ENCODE assay signal across 9 cellular contexts in genomic region chr10:58336242-58336641, GRCh38. TPM values are rescaled to one million over a fixed set of nuclear protein-coding genes. Genes with fewer than 3 reads are reported as not detected.
DNase-seq lines count a peak whose midpoint lies in the region; ATAC-seq, FAIRE-seq and TF ChIP-seq lines count a peak whose summit lies in the region.
"Had no signal": no experiment of that assay in that cellular context is flagged by ENCODE, and none has a peak within 500 bp of the region (broad histone marks: within the 10 kb centered on the region; RNA-seq: fewer than 3 reads in every experiment).

No MANE protein-coding gene starts in this region.

- no peak overlapping the region for H3K56ac ChIP-seq in H1 (replicated peaks; ENCODE audit: insufficient read length, low read depth, low read length)

- CTCF ChIA-PET in CD8-positive, alpha-beta memory T cell (lab: Charles Lee), result no interaction called here
- CTCF ChIA-PET in H1 (lab: Charles Lee; ENCODE audit: partially characterized antibody), result no interaction called here

- peaks cover 4 to 55% of the 10 kb centered on the region in 2 experiments; a peak in 3 of 4 replicates for H3K79me2 ChIP-seq in H1 (ENCODE audit: control insufficient read depth in 1 of 2, insufficient read depth in 2 of 2, low read length in 2 of 2)

- no peak overlapping the region for H4K91ac ChIP-seq in H1 (replicated peaks; ENCODE audit: insufficient read length, low read length)

- no peak for TF ChIP-seq RAD21 in H1 (IDR thresholded peaks at IDR 0.05 in 1 of 2, conservative IDR thresholded peaks at IDR 0.05 in 1 of 2; ENCODE audit: low read depth in 2 of 2, low read length in 2 of 2)

- H3K36me3 ChIP-seq in CD8-positive, alpha-beta memory T cell (ENCODE audit: insufficient read depth, low read length), result no peaks in the 10 kb centered on the region
- H3K36me3 ChIP-seq in H1 (ENCODE audit: control insufficient read depth in 2 of 4, insufficient read depth in 4 of 4, low read length in 3 of 4), result no peaks in the 10 kb centered on the region
- H3K36me3 ChIP-seq in neuron (ENCODE audit: insufficient read depth, low read length), result no peaks in the 10 kb centered on the region

- no peak overlapping the region for H4K5ac ChIP-seq in H1 (ENCODE audit: insufficient read length, low read depth, low read length)

- no peak overlapping the region for H3K23ac ChIP-seq in H1 (ENCODE audit: insufficient read length)

- TF ChIP-seq POLR2A in NB4 (IDR thresholded peaks at IDR 0.05; ENCODE audit: extremely low read depth, insufficient read length), result no peak
- no peak for TF ChIP-seq POLR2A in H1 (IDR thresholded peaks at IDR 0.05; ENCODE audit: control extremely low read depth in 1 of 2, low read depth in 2 of 2, low read length in 2 of 2)

- no peak overlapping the region for H3K4ac ChIP-seq in H1 (replicated peaks; ENCODE audit: insufficient read length, low read depth, low read length)

- no peak overlapping the region for H2BK20ac ChIP-seq in H1 (ENCODE audit: low read length)

- no peak for TF ChIP-seq EP300 in H1 (IDR thresholded peaks at IDR 0.05; ENCODE audit: borderline replicate concordance in 1 of 2, low read depth in 2 of 2, low read length in 2 of 2)

- H2BK5ac ChIP-seq in H1 (ENCODE audit: low read depth, low read length), result no peak overlapping the region

- ATAC-seq in HG03025 (IDR thresholded peaks at IDR 0.05; ENCODE audit: low FRiP score, unreplicated experiment) (no peak), sciatic nerve (no peak), GM21528 (IDR thresholded peaks at IDR 0.05; ENCODE audit: low FRiP score, unreplicated experiment) (no peak)

- H3K9ac ChIP-seq in H1 (replicated peaks in 1 of 4; ENCODE audit: extremely low read depth in 1 of 4, low read depth in 3 of 4, low read length in 3 of 4), result no peak overlapping the region

- peaks cover 4% of the 10 kb centered on the region; the same call in 1 of the 2 replicates for H3K23me2 ChIP-seq in H1 (ENCODE audit: low read depth, low read length)

- H3K27me3 Mint-ChIP-seq in CD8-positive, alpha-beta memory T cell, result peaks cover 3 to 14% of the 10 kb centered on the region in 2 donors

- FAIRE-seq in H1 (lab: Jason Lieb, UNC), result no peak

- H3K36me3 Mint-ChIP-seq in CD8-positive, alpha-beta memory T cell, result peaks cover 0 to 10% (median 6%) of the 10 kb centered on the region in 3 donors

- H3K18ac ChIP-seq in H1 (ENCODE audit: extremely low read depth, low read length), result no peak overlapping the region

- peaks cover 37 to 57% (median 56%) of the 10 kb centered on the region in 3 donors for H3K4me1 Mint-ChIP-seq in CD8-positive, alpha-beta memory T cell

- intact Hi-C loops in sciatic nerve (cut with DNase I), result no loop called here

- no peak for DNase-seq in CD8-positive, alpha-beta memory T cell
- DNase-seq in NB4 (ENCODE audit: low read depth), result no peak
- DNase-seq in H1 (ENCODE audit: low read depth in 1 of 2, low spot score in 2 of 2), result no peak
- DNase-seq in activated CD4-positive, alpha-beta T cell treated with anti-CD3 and anti-CD28 coated beads, Interleukin-2, amount 50 U/mL, for 1 hour, result no peak
- DNase-seq in sciatic nerve (ENCODE audit: low spot score), result no peak
- DNase-seq: stimulated activated CD4-positive, alpha-beta T cell treated with anti-CD3 and anti-CD28 coated beads, Interleukin-4, amount 100 ng/mL, for 1 hour had no signal

- POLR2A ChIA-PET in CD8-positive, alpha-beta memory T cell (lab: Charles Lee), result no interaction called here
- POLR2A ChIA-PET in H1 (lab: Charles Lee; ENCODE audit: partially characterized antibody), result interaction anchor here (2.1 kb wide), 1 partner anchor 49 kb away, joined by 21 read pairs; the partner anchor contains the start of gene TFAM

- no peak overlapping the region for H3K27ac ChIP-seq in CD8-positive, alpha-beta memory T cell (ENCODE audit: low read depth, low read length)
- H3K27ac ChIP-seq in H1 (ENCODE audit: low read depth, low read length), result no peak overlapping the region

- TF ChIP-seq CTCF in NB4 (IDR thresholded peaks at IDR 0.05; ENCODE audit: low read depth, low read length), result no peak
- TF ChIP-seq CTCF in H1 (IDR thresholded peaks at IDR 0.05; ENCODE audit: control extremely low read depth in 1 of 3, insufficient read depth in 1 of 3, low read depth in 1 of 3, low read length in 3 of 3), result no peak

- no peak overlapping the region for H2BK120ac ChIP-seq in H1 (replicated peaks; ENCODE audit: low read depth, low read length)

- no peaks in the 10 kb centered on the region; the same call in 1 of the 2 replicates for H3K79me1 ChIP-seq in H1 (ENCODE audit: low read depth, low read length)

- H3K9me3 ChIP-seq in CD8-positive, alpha-beta memory T cell (ENCODE audit: low read length), result no peaks in the 10 kb centered on the region
- no peaks in the 10 kb centered on the region for H3K9me3 ChIP-seq in H1 (ENCODE audit: insufficient read depth in 2 of 2, low read depth in 1 of 2, low read length in 1 of 2)
- H3K9me3 ChIP-seq in neuron (ENCODE audit: low read length), result no peaks in the 10 kb centered on the region

- H3K27me3 ChIP-seq in CD8-positive, alpha-beta memory T cell (ENCODE audit: insufficient read depth, low read length, poor library complexity, severe bottlenecking), result no peaks in the 10 kb centered on the region
- H3K27me3 ChIP-seq in H1 (replicated peaks in 1 of 4; ENCODE audit: control insufficient read depth in 3 of 4, extremely low read depth in 1 of 4, insufficient read depth in 3 of 4, low read length in 3 of 4) (no peaks in the 10 kb centered on the region), neuron (ENCODE audit: insufficient read depth, low read length) (peaks cover 9% of the 10 kb centered on the region)

- H4K20me1 ChIP-seq in H1 (replicated peaks in 1 of 2; ENCODE audit: control insufficient read depth in 1 of 2, insufficient read depth in 2 of 2, low read length in 2 of 2), result peaks cover 2 to 7% of the 10 kb centered on the region in 2 experiments

- H3K4me3 ChIP-seq in CD8-positive, alpha-beta memory T cell (ENCODE audit: low read length), result no peak overlapping the region
- peak overlapping the region; percentile 78 for H3K4me3 ChIP-seq in NB4 (ENCODE audit: low read depth, low read length)
- peak overlapping the region in 2 of 4 experiments; percentile 82 to 91; a peak in 4 of 8 replicates for H3K4me3 ChIP-seq in H1 (ENCODE audit: extremely low read depth in 1 of 4, insufficient read depth in 2 of 4, low read depth in 3 of 4, low read length in 4 of 4)
- peak overlapping the region; percentile 92 for H3K4me3 ChIP-seq in neuron (ENCODE audit: low read length)

- H2BK12ac ChIP-seq in H1 (ENCODE audit: low read depth, low read length), result no peak overlapping the region

- no peak overlapping the region for H2AK5ac ChIP-seq in H1 (ENCODE audit: low read depth, low read length)

- H2AFZ ChIP-seq in H1 (ENCODE audit: low read length), result no peak overlapping the region
- H2AFZ ChIP-seq in neuron (ENCODE audit: low read depth, low read length), result no peak overlapping the region

- H3K4me3 Mint-ChIP-seq in CD8-positive, alpha-beta memory T cell, result peak overlapping the region; percentile 93 to 97 (median 95)

- no peak overlapping the region for H3K14ac ChIP-seq in H1 (ENCODE audit: insufficient read length)

- H3K4me2 ChIP-seq in H1 (ENCODE audit: insufficient read depth in 1 of 2, low read depth in 2 of 2, low read length in 2 of 2), result peak overlapping the region; percentile 74 to 81; a peak in 3 of 4 replicates

- peaks cover 17% of the 10 kb centered on the region for H3K4me1 ChIP-seq in CD8-positive, alpha-beta memory T cell (ENCODE audit: insufficient read depth, low read length)
- H3K4me1 ChIP-seq in H1 (replicated peaks in 1 of 4; ENCODE audit: control insufficient read depth in 3 of 4, insufficient read depth in 4 of 4, low read length in 3 of 4) (peaks cover 0 to 3% (median 0%) of the 10 kb centered on the region in 4 experiments; a peak in 2 of 7 replicates), neuron (ENCODE audit: insufficient read depth, low read length) (peaks cover 16% of the 10 kb centered on the region)

- peak overlapping the region in 5 of 8 donors; percentile 3 to 88 (median 74) for H3K27ac Mint-ChIP-seq in CD8-positive, alpha-beta memory T cell

- no peak overlapping the region for H4K8ac ChIP-seq in H1 (ENCODE audit: extremely low read depth, insufficient read depth, low read length)

- H2BK15ac ChIP-seq in H1 (ENCODE audit: low read length), result no peak overlapping the region

- no peaks in the 10 kb centered on the region for H3K9me3 Mint-ChIP-seq in CD8-positive, alpha-beta memory T cell

- WGBS in H1 (ENCODE audit: extremely low coverage in 1 of 2, insufficient coverage in 1 of 2, insufficient read length in 1 of 2, insufficient replicate concordance in 2 of 2, low coverage in 1 of 2, low lambda C conversion rate in 2 of 2, missing lambda C conversion rate in 1 of 2), 2 experiments, result 94% methylated on average over 4 of the region's 4 CpGs; no CpG with 5 or more reads in 1 of the 2 experiments

TF ChIP-seq in H1, 55 proteins besides CTCF, POLR2A, EP300 and RAD21 (continues in another document):
- TF ChIP-seq EZH2 (IDR thresholded peaks at IDR 0.05; ENCODE audit: low read depth, low read length, severe bottlenecking) (no peak), JUND (IDR thresholded peaks at IDR 0.05; ENCODE audit: low read length) (no peak)

RNA-seq across cellular contexts. Expression of gene UBE2D1, which starts 1.4 kb away (rescaled TPM):
- 10 to 100 TPM; 16.5 to 16.6 TPM for total RNA-seq in CD8-positive, alpha-beta memory T cell
- polyA plus RNA-seq in CD8-positive, alpha-beta memory T cell, result 18.3 TPM
- 30.4 and 33.5 TPM in 2 replicates for total RNA-seq in H1 (2021; fragmentation: NEBNext Ultra II Directional; extraction: Animal tissue kit (Norgen Biotek cat#: 25700))
- 14.8 and 21.2 TPM in 2 replicates for polyA plus RNA-seq in H1 (2011; rRNA removed)
- polyA plus RNA-seq in H1 (2011; cell fraction: cytosol; rRNA removed), result 20.2 TPM
- 9.5 TPM for polyA plus RNA-seq in H1 (2011; cell fraction: nucleus; rRNA removed)
- polyA plus RNA-seq in H1 (2012, experiment 1 of 2), result 8.9 to 15.1 TPM (median 10.3 TPM) in 4 replicates
- polyA plus RNA-seq in H1 (2012, experiment 2 of 2), result 7.1 TPM
- polyA plus RNA-seq in H1 (2013, experiment 1 of 2), result 21.3 TPM
- 21.5 TPM for polyA plus RNA-seq in H1 (2013, experiment 2 of 2)
- 7.5 and 7.7 TPM in 2 replicates for polyA minus RNA-seq in H1 (2011; rRNA and poly(A)+ RNA removed)
- 11.7 TPM for polyA minus RNA-seq in H1 (2011; cell fraction: cytosol; rRNA and poly(A)+ RNA removed)
- polyA minus RNA-seq in H1 (2011; cell fraction: nucleus; rRNA and poly(A)+ RNA removed), result 25.0 TPM
- 16.8 TPM for total RNA-seq in sciatic nerve

RNA-seq across cellular contexts. Expression of gene TFAM, which starts 49.0 kb away (rescaled TPM):
- total RNA-seq in CD8-positive, alpha-beta memory T cell, result 100 to 1,000 TPM; 124 to 136 TPM
- 50.6 TPM for polyA plus RNA-seq in CD8-positive, alpha-beta memory T cell
- 97.3 and 97.5 TPM in 2 replicates for total RNA-seq in H1 (2021; fragmentation: NEBNext Ultra II Directional; extraction: Animal tissue kit (Norgen Biotek cat#: 25700))
- 29.3 and 34.0 TPM in 2 replicates for polyA plus RNA-seq in H1 (2011; rRNA removed)
- 30.0 TPM for polyA plus RNA-seq in H1 (2011; cell fraction: cytosol; rRNA removed)
- 26.3 TPM for polyA plus RNA-seq in H1 (2011; cell fraction: nucleus; rRNA removed)
- polyA plus RNA-seq in H1 (2012, experiment 1 of 2), result 40.4 to 58.0 TPM (median 43.5 TPM) in 4 replicates
- polyA plus RNA-seq in H1 (2012, experiment 2 of 2), result 3.9 TPM
- polyA plus RNA-seq in H1 (2013, experiment 1 of 2), result 89.9 TPM
- 94.8 TPM for polyA plus RNA-seq in H1 (2013, experiment 2 of 2)
- 20.7 and 23.3 TPM in 2 replicates for polyA minus RNA-seq in H1 (2011; rRNA and poly(A)+ RNA removed)
- 20.2 TPM for polyA minus RNA-seq in H1 (2011; cell fraction: cytosol; rRNA and poly(A)+ RNA removed)
- 28.5 TPM for polyA minus RNA-seq in H1 (2011; cell fraction: nucleus; rRNA and poly(A)+ RNA removed)
- total RNA-seq in sciatic nerve, result 28.1 TPM
